11 cellular contexts compared by ENCODE assay signal in the genomic region with DNA sequence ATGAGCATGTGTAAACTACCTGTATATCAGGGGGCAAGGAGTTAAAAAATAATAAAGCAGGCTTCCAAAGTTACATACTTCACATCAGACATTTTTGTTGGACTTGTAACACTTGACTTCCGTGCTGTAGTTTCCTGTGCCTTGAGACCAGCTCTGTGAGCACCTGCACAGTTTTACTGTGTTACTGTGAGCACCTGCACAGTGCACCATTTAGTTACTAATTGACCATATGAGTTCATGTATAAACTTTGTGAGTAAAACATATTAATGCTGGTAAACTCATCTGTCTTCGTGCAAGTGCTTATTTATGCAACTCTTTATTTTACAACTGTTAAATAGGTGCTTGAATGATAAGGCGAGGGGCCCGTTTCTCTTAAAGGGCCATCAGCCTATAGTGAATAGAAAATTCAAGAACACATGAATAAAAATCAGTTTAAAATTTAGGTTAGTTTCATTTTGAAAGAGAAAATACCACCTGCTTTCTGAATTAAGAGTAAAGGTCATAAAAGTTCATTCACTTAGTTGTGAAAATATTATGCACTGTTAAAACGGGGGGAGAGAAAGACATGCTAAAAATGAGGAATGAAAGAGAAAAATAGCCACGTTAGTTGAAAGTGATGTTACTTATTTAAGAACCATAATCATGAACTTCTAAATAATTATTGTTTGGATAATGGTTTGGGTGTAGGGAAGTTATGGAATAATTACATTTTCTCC. TPM values are rescaled to one million over a fixed set of nuclear protein-coding genes. Genes with fewer than 3 reads are reported as not detected.
DNase-seq lines count a peak whose midpoint lies in the region; ATAC-seq, FAIRE-seq and TF ChIP-seq lines count a peak whose summit lies in the region.
"Had no signal": no experiment of that assay in that cellular context is flagged by ENCODE, and none has a peak within 500 bp of the region (broad histone marks: within the 10 kb centered on the region; RNA-seq: fewer than 3 reads in every experiment).

No MANE protein-coding gene starts in this region.

- H3K4me3 ChIP-seq in pancreas = no peak overlapping the region
- H3K4me3 ChIP-seq: upper lobe of left lung had no signal

- CTCF ChIA-PET in WTC11 (lab: Charles Lee) = no interaction called here

- TF ChIP-seq CTCF in WTC11 (IDR thresholded peaks at IDR 0.05) = no peak
- TF ChIP-seq CTCF in pancreas (IDR thresholded peaks at IDR 0.05) = no peak
- TF ChIP-seq CTCF in type B pancreatic cell (conservative IDR thresholded peaks at IDR 0.05) = no peak

- H3K36me3 ChIP-seq in pancreas = peaks cover 0 to 3% (median 0%) of the 10 kb centered on the region in 3 donors

- no peak overlapping the region for H3K27ac Mint-ChIP-seq in activated naive CD4-positive, alpha-beta T cell treated with anti-CD3 and anti-CD28 coated beads, Interleukin-2, amount 50 U/mL, for 24 hours
- peak overlapping the region; percentile 72; the same call in 1 of the 2 replicates for H3K27ac Mint-ChIP-seq in WTC11
- no peak overlapping the region for H3K27ac Mint-ChIP-seq in type B pancreatic cell

- no peak for DNase-seq in activated naive CD4-positive, alpha-beta T cell treated with Interleukin-2 at 50 U/mL for 16 hours
- no peak for DNase-seq in WTC11 (ENCODE audit: low spot score)
- DNase-seq in pancreas = no peak
- no peak for DNase-seq in activated effector memory CD4-positive, alpha-beta T cell treated with anti-CD3 and anti-CD28 coated beads, Interleukin-2, amount 50 U/mL, for 16 hours
- DNase-seq in SKM-1 treated with dmso at 0.1 percent for 144 hours (lab: John Stamatoyannopoulos, UW; ENCODE audit: unreplicated experiment) = no peak
- DNase-seq in type B pancreatic cell (ENCODE audit: extremely low spot score, unreplicated experiment) = no peak
- DNase-seq: activated gamma-delta T cell treated with Interleukin-2 at 50 U/mL for 16 hours, NCI-H748 treated with DMSO at 0.1 percent for 48 hours, upper lobe of left lung had no signal

- POLR2A ChIA-PET in WTC11 (lab: Charles Lee) = no interaction called here

- intact Hi-C loops in pancreas (cut with DNase I) = no loop called here

- WGBS in pancreas, 2 donors = 11 to 43% methylated on average over 6 of the region's 6 CpGs

- no peaks in the 10 kb centered on the region for H3K9me3 Mint-ChIP-seq in activated naive CD4-positive, alpha-beta T cell treated with anti-CD3 and anti-CD28 coated beads, Interleukin-2, amount 50 U/mL, for 24 hours
- no peaks in the 10 kb centered on the region for H3K9me3 Mint-ChIP-seq in WTC11
- no peaks in the 10 kb centered on the region for H3K9me3 Mint-ChIP-seq in type B pancreatic cell

- H3K36me3 Mint-ChIP-seq in activated naive CD4-positive, alpha-beta T cell treated with anti-CD3 and anti-CD28 coated beads, Interleukin-2, amount 50 U/mL, for 24 hours = peaks cover 2% of the 10 kb centered on the region
- H3K36me3 Mint-ChIP-seq in WTC11 = peaks cover 31% of the 10 kb centered on the region
- peaks cover 12% of the 10 kb centered on the region for H3K36me3 Mint-ChIP-seq in type B pancreatic cell

- no peaks in the 10 kb centered on the region for H3K9me3 ChIP-seq in pancreas

- H3K4me1 Mint-ChIP-seq in activated naive CD4-positive, alpha-beta T cell treated with anti-CD3 and anti-CD28 coated beads, Interleukin-2, amount 50 U/mL, for 24 hours = peaks cover 39% of the 10 kb centered on the region
- peaks cover 7% of the 10 kb centered on the region for H3K4me1 Mint-ChIP-seq in WTC11
- no peaks in the 10 kb centered on the region for H3K4me1 Mint-ChIP-seq in type B pancreatic cell (ENCODE audit: unreplicated experiment)

- H3K4me1 ChIP-seq in pancreas = peaks cover 0 to 9% (median 0%) of the 10 kb centered on the region in 3 donors

- H3K27me3 ChIP-seq in pancreas = no peaks in the 10 kb centered on the region
- H3K27me3 ChIP-seq: upper lobe of left lung had no signal

- peak overlapping the region in 1 of 4 donors; percentile 6 for H3K27ac ChIP-seq in pancreas
- H3K27ac ChIP-seq: upper lobe of left lung had no signal

- H3K27me3 Mint-ChIP-seq in activated naive CD4-positive, alpha-beta T cell treated with anti-CD3 and anti-CD28 coated beads, Interleukin-2, amount 50 U/mL, for 24 hours = no peaks in the 10 kb centered on the region
- H3K27me3 Mint-ChIP-seq in WTC11 (ENCODE audit: low read depth) = no peaks in the 10 kb centered on the region
- H3K27me3 Mint-ChIP-seq in type B pancreatic cell = no peaks in the 10 kb centered on the region

- H3K4me3 Mint-ChIP-seq in activated naive CD4-positive, alpha-beta T cell treated with anti-CD3 and anti-CD28 coated beads, Interleukin-2, amount 50 U/mL, for 24 hours = peak overlapping the region; percentile 19
- H3K4me3 Mint-ChIP-seq in WTC11 (no peak overlapping the region), type B pancreatic cell (no peak overlapping the region)

- ATAC-seq in GM21737 (IDR thresholded peaks at IDR 0.05; ENCODE audit: unreplicated experiment) (peak; percentile 69), WTC11 (no peak), pancreas (peak; percentile 71 to 90 (median 86))

- peak; percentile 74 for FAIRE-seq in pancreas (lab: Jason Lieb, UNC)

TF ChIP-seq in WTC11, 78 proteins besides CTCF, POLR2A, EP300 and RAD21 (continues in another document):
- TF ChIP-seq ZNF423 (CRISPR knock-in tag; IDR thresholded peaks at IDR 0.05) (no peak), TEAD4 (CRISPR knock-in tag; IDR thresholded peaks at IDR 0.05) (no peak), ELF4 (CRISPR knock-in tag; IDR thresholded peaks at IDR 0.05; ENCODE audit: low read depth) (no peak), MYBL2 (CRISPR knock-in tag; IDR thresholded peaks at IDR 0.05) (no peak), TCF7 (CRISPR knock-in tag; IDR thresholded peaks at IDR 0.05; ENCODE audit: low read depth) (no peak)
- TF ChIP-seq, protein P1, sequence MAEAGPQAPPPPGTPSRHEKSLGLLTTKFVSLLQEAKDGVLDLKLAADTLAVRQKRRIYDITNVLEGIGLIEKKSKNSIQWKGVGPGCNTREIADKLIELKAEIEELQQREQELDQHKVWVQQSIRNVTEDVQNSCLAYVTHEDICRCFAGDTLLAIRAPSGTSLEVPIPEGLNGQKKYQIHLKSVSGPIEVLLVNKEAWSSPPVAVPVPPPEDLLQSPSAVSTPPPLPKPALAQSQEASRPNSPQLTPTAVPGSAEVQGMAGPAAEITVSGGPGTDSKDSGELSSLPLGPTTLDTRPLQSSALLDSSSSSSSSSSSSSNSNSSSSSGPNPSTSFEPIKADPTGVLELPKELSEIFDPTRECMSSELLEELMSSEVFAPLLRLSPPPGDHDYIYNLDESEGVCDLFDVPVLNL (CRISPR knock-in tag; IDR thresholded peaks at IDR 0.05; ENCODE audit: borderline replicate concordance, low read depth) = no peak
- TF ChIP-seq, protein P2, sequence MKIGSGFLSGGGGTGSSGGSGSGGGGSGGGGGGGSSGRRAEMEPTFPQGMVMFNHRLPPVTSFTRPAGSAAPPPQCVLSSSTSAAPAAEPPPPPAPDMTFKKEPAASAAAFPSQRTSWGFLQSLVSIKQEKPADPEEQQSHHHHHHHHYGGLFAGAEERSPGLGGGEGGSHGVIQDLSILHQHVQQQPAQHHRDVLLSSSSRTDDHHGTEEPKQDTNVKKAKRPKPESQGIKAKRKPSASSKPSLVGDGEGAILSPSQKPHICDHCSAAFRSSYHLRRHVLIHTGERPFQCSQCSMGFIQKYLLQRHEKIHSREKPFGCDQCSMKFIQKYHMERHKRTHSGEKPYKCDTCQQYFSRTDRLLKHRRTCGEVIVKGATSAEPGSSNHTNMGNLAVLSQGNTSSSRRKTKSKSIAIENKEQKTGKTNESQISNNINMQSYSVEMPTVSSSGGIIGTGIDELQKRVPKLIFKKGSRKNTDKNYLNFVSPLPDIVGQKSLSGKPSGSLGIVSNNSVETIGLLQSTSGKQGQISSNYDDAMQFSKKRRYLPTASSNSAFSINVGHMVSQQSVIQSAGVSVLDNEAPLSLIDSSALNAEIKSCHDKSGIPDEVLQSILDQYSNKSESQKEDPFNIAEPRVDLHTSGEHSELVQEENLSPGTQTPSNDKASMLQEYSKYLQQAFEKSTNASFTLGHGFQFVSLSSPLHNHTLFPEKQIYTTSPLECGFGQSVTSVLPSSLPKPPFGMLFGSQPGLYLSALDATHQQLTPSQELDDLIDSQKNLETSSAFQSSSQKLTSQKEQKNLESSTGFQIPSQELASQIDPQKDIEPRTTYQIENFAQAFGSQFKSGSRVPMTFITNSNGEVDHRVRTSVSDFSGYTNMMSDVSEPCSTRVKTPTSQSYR (CRISPR knock-in tag; IDR thresholded peaks at IDR 0.05) = no peak
- TF ChIP-seq, protein P3, sequence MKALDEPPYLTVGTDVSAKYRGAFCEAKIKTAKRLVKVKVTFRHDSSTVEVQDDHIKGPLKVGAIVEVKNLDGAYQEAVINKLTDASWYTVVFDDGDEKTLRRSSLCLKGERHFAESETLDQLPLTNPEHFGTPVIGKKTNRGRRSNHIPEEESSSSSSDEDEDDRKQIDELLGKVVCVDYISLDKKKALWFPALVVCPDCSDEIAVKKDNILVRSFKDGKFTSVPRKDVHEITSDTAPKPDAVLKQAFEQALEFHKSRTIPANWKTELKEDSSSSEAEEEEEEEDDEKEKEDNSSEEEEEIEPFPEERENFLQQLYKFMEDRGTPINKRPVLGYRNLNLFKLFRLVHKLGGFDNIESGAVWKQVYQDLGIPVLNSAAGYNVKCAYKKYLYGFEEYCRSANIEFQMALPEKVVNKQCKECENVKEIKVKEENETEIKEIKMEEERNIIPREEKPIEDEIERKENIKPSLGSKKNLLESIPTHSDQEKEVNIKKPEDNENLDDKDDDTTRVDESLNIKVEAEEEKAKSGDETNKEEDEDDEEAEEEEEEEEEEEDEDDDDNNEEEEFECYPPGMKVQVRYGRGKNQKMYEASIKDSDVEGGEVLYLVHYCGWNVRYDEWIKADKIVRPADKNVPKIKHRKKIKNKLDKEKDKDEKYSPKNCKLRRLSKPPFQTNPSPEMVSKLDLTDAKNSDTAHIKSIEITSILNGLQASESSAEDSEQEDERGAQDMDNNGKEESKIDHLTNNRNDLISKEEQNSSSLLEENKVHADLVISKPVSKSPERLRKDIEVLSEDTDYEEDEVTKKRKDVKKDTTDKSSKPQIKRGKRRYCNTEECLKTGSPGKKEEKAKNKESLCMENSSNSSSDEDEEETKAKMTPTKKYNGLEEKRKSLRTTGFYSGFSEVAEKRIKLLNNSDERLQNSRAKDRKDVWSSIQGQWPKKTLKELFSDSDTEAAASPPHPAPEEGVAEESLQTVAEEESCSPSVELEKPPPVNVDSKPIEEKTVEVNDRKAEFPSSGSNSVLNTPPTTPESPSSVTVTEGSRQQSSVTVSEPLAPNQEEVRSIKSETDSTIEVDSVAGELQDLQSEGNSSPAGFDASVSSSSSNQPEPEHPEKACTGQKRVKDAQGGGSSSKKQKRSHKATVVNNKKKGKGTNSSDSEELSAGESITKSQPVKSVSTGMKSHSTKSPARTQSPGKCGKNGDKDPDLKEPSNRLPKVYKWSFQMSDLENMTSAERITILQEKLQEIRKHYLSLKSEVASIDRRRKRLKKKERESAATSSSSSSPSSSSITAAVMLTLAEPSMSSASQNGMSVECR (CRISPR knock-in tag; IDR thresholded peaks at IDR 0.05; ENCODE audit: borderline replicate concordance) = no peak

RNA-seq across cellular contexts. Expression of a gene that starts 42.4 kb away (rescaled TPM):
- 163 to 177 TPM (median 175 TPM) in 3 replicates for total RNA-seq in WTC11 (2021)
- total RNA-seq in pancreas = 10 to 100 TPM; 29.4 to 55.2 (median 32.2) TPM
- 10 to 100 TPM in 1 of 2 donors, 1 to 10 TPM in 1; 6.3 to 13.5 TPM for polyA plus RNA-seq in pancreas
- 59.4 and 74.4 TPM in 2 replicates for total RNA-seq in type B pancreatic cell (ENCODE audit: low replicate concordance)
